In the genomic region with DNA sequence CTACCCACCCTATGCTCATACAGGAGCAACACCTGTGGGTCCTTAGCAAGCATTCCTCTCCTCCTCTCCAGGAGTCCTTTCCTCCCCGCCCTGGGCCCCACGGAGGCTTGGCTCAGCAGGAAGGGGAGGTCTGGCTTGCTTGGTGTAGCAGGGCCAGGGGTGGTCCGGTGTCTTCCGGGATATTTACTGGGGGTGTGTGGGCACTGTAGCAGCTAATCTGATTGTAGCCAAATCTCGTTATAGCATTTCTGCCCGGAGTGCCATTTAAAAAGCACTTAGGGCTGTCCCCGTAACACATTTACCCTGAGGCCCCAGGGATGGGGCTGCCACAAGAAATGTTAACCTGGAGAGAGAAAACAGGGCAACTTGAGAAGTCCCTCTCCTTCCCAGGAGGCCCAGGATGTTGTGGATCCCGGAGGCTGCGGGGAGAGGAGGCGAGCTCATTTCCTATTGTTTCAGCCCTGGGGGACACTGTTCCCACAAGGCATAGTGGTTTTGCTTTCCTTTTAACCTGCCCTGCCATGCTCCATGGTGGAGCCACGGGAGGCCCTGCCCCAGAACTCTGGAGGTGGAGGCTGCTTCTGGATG, we compare ENCODE assay signal across 22 cellular contexts.
"Had no signal": no experiment of that assay in that cellular context is flagged by ENCODE, and none has a peak within 500 bp of the region (broad histone marks: within the 10 kb centered on the region; RNA-seq: fewer than 3 reads in every experiment).

No MANE protein-coding gene starts in this region.

- H3K36me3 ChIP-seq: colonic mucosa, left ventricle myocardium inferior, prostate gland, right atrium auricular region, thyroid gland had no signal

- H3K27ac Mint-ChIP-seq: activated CD4-positive, alpha-beta T cell treated with anti-CD3 and anti-CD28 coated beads for 36 hours; activated T-helper 1 cell treated with anti-CD3 and anti-CD28 coated beads, Interleukin-12 subunit alpha, Interleukin-12 subunit beta, Interleukin-2, Interleukin-4 antibody, amounts not matched to agents 30 ng/mL and 10 ng/mL and 1 ng/mL, durations not matched to agents 14 hours and 24 hours and 36 hours; endodermal cell; nephron progenitor cell; WTC11 had no signal

- H3K4me3 ChIP-seq: colonic mucosa, left ventricle myocardium inferior, prostate gland, right atrium auricular region, thyroid gland had no signal

- H3K4me3 Mint-ChIP-seq: activated CD4-positive, alpha-beta T cell treated with anti-CD3 and anti-CD28 coated beads for 36 hours; activated T-helper 1 cell treated with anti-CD3 and anti-CD28 coated beads, Interleukin-12 subunit alpha, Interleukin-12 subunit beta, Interleukin-2, Interleukin-4 antibody, amounts not matched to agents 30 ng/mL and 10 ng/mL and 1 ng/mL, durations not matched to agents 14 hours and 24 hours and 36 hours; brain; endodermal cell; nephron progenitor cell; WTC11 had no signal

- H3K27me3 ChIP-seq: colonic mucosa, right atrium auricular region, thyroid gland had no signal

- H3K4me1 Mint-ChIP-seq: activated CD4-positive, alpha-beta T cell treated with anti-CD3 and anti-CD28 coated beads for 36 hours; WTC11 had no signal

- DNase-seq: activated CD4-positive, alpha-beta T cell treated with anti-CD3 and anti-CD28 coated beads for 36 hours; activated CD4-positive, alpha-beta T cell treated with anti-CD3 and anti-CD28 coated beads, Interleukin-2, amount 50 U/mL, for 48 hours; activated naive CD4-positive, alpha-beta T cell; activated T-cell treated with anti-CD3 and anti-CD28 coated beads for 4 hours; anterior cingulate cortex; central memory CD4-positive, alpha-beta T cell; colonic mucosa; endodermal cell; head of caudate nucleus; left ventricle myocardium inferior; nephron progenitor cell; occipital lobe; stimulated activated CD4-positive, alpha-beta T cell treated with anti-CD3 and anti-CD28 coated beads, Interleukin-12 subunit alpha, Interleukin-12 subunit beta, amount 100 ng/mL, for 4 hours; stimulated activated CD4-positive, alpha-beta T cell treated with anti-CD3 and anti-CD28 coated beads, Interleukin-1b, Interleukin-23, amount 100 ng/mL, for 48 hours; stimulated activated CD8-positive, alpha-beta memory T cell treated with anti-CD3 and anti-CD28 coated beads, Interleukin-4, amount 100 ng/mL, for 48 hours; stimulated activated naive CD4-positive, alpha-beta T cell; thyroid gland had no signal

- H3K9me3 ChIP-seq: colonic mucosa, left ventricle myocardium inferior, prostate gland, right atrium auricular region, thyroid gland had no signal

- H3K27ac ChIP-seq: colonic mucosa, left ventricle myocardium inferior, prostate gland, right atrium auricular region, thyroid gland had no signal

- H3K36me3 Mint-ChIP-seq: brain, WTC11 had no signal

- H3K4me1 ChIP-seq: colonic mucosa, left ventricle myocardium inferior, prostate gland, right atrium auricular region, thyroid gland had no signal

- H3K9me3 Mint-ChIP-seq: activated T-helper 1 cell treated with anti-CD3 and anti-CD28 coated beads, Interleukin-12 subunit alpha, Interleukin-12 subunit beta, Interleukin-2, Interleukin-4 antibody, amounts not matched to agents 30 ng/mL and 10 ng/mL and 1 ng/mL, durations not matched to agents 14 hours and 24 hours and 36 hours; brain; endodermal cell; nephron progenitor cell; WTC11 had no signal
